In genomic region chr3:72847751-72848702, GRCh38 we compare ENCODE assay signal across 8 cellular contexts. TPM values are rescaled to one million over a fixed set of nuclear protein-coding genes. Genes with fewer than 3 reads are reported as not detected.
A peak's percentile ranks its signal among the peaks of the same experiment; 100 is the strongest.
DNase-seq lines count a peak whose midpoint lies in the region; ATAC-seq and TF ChIP-seq lines count a peak whose summit lies in the region.

SHQ1 (minus strand) TSS chr3:72848445; CDS start chr3:72848340, 105 bp downstream.

- peaks cover 37% of the 10 kb centered on the region for H3K4me1 ChIP-seq in CD4-positive, CD25-positive, alpha-beta regulatory T cell (ENCODE audit: control insufficient read depth, insufficient read depth, low read length, poor library complexity, severe bottlenecking)
- H3K4me1 ChIP-seq in duodenal mucosa (ENCODE audit: control insufficient read depth in 1 of 2, insufficient read depth in 2 of 2, low read length in 2 of 2) (peaks cover 21 to 28% of the 10 kb centered on the region in 2 donors), liver (ENCODE audit: control insufficient read depth in 4 of 4, insufficient read depth in 4 of 4, low read length in 3 of 4) (peaks cover 0 to 18% (median 17%) of the 10 kb centered on the region in 4 donors)

- peak; percentile 92 to 96 (median 92) for DNase-seq in CD4-positive, CD25-positive, alpha-beta regulatory T cell
- DNase-seq in NCI-H82 treated with DMSO at 0.1 percent for 48 hours (lab: John Stamatoyannopoulos, UW; ENCODE audit: unreplicated experiment), result peak; percentile 45
- peak; percentile 98 for DNase-seq in activated CD4-positive, alpha-beta T cell treated with anti-CD3 and anti-CD28 coated beads, Interleukin-2, amount 50 U/mL, for 48 hours
- DNase-seq in stimulated activated CD4-positive, alpha-beta T cell treated with anti-CD3 and anti-CD28 coated beads, Interleukin-4, amount 100 ng/mL, for 1 hour, result peak; percentile 95

- ATAC-seq in CD4-positive, CD25-positive, alpha-beta regulatory T cell (ENCODE audit: low read depth in 2 of 2), result peak; percentile 95 to 96
- peak; percentile 90 for ATAC-seq in GM19395 (IDR thresholded peaks at IDR 0.05; ENCODE audit: unreplicated experiment)
- ATAC-seq in HG03558 (IDR thresholded peaks at IDR 0.05; ENCODE audit: extremely low read depth, unreplicated experiment), result peak; percentile 59

- H3K9ac ChIP-seq in duodenal mucosa (ENCODE audit: low read depth in 1 of 2, low read length in 2 of 2) (peak within 1 kb of the TSS; percentile 76 to 77), liver (ENCODE audit: low read depth in 1 of 2, low read length in 2 of 2) (peak within 1 kb of the TSS; percentile 45 to 89)

- TF ChIP-seq RAD21 in liver (IDR thresholded peaks at IDR 0.05), result peak in 1 of 2 donors; percentile 21

- H3K36me3 Mint-ChIP-seq in CD4-positive, CD25-positive, alpha-beta regulatory T cell, result peaks cover 13% of the 10 kb centered on the region

- H3K4me3 ChIP-seq in CD4-positive, CD25-positive, alpha-beta regulatory T cell (ENCODE audit: low read depth, low read length), result peak within 1 kb of the TSS; percentile 96
- peak within 1 kb of the TSS; percentile 95 to 96 for H3K4me3 ChIP-seq in duodenal mucosa (ENCODE audit: low read depth in 1 of 2, low read length in 2 of 2)
- H3K4me3 ChIP-seq in liver (ENCODE audit: low read depth in 1 of 3, low read length in 3 of 3), result peak within 1 kb of the TSS; percentile 63 to 100 (median 100)

- no peaks in the 10 kb centered on the region for H3K9me3 ChIP-seq in CD4-positive, CD25-positive, alpha-beta regulatory T cell (ENCODE audit: control insufficient read depth in 2 of 2, low read length in 2 of 2)
- no peaks in the 10 kb centered on the region for H3K9me3 ChIP-seq in duodenal mucosa (ENCODE audit: control insufficient read depth in 1 of 2, low read length in 2 of 2)
- no peaks in the 10 kb centered on the region for H3K9me3 ChIP-seq in liver (ENCODE audit: control insufficient read depth in 4 of 4, low read length in 3 of 4)

- H3K27me3 ChIP-seq in CD4-positive, CD25-positive, alpha-beta regulatory T cell (ENCODE audit: control insufficient read depth, insufficient read depth, low read length), result no peaks in the 10 kb centered on the region
- H3K27me3 ChIP-seq in duodenal mucosa (ENCODE audit: control insufficient read depth in 1 of 2, insufficient read depth in 2 of 2, low read length in 2 of 2) (no peaks in the 10 kb centered on the region), liver (ENCODE audit: control insufficient read depth in 4 of 4, insufficient read depth in 4 of 4, low read length in 3 of 4) (no peaks in the 10 kb centered on the region)

- under 1% methylated on average over 86 of the region's 86 CpGs for WGBS in liver

- H3K27ac ChIP-seq in CD4-positive, CD25-positive, alpha-beta regulatory T cell (ENCODE audit: insufficient read depth, low read length, poor library complexity, severe bottlenecking), result peak within 1 kb of the TSS; percentile 64
- H3K27ac ChIP-seq in duodenal mucosa (ENCODE audit: low read depth, low read length), result peak within 1 kb of the TSS; percentile 15
- peak within 1 kb of the TSS; percentile 73 to 92 for H3K27ac ChIP-seq in liver (ENCODE audit: low read depth in 1 of 2, low read length in 2 of 2)

- H3K9me3 Mint-ChIP-seq in CD4-positive, CD25-positive, alpha-beta regulatory T cell, result peaks cover 0 to 2% (median 0%) of the 10 kb centered on the region in 7 donors

- H3K36me3 ChIP-seq in CD4-positive, CD25-positive, alpha-beta regulatory T cell (ENCODE audit: control insufficient read depth, insufficient read depth, low read length), result no peaks in the 10 kb centered on the region
- no peaks in the 10 kb centered on the region for H3K36me3 ChIP-seq in duodenal mucosa (ENCODE audit: control insufficient read depth in 1 of 2, insufficient read depth in 2 of 2, low read length in 2 of 2)
- H3K36me3 ChIP-seq in liver (ENCODE audit: control insufficient read depth in 4 of 4, insufficient read depth in 3 of 4, low read depth in 1 of 4, low read length in 3 of 4), result no peaks in the 10 kb centered on the region

- H3K4me1 Mint-ChIP-seq in CD4-positive, CD25-positive, alpha-beta regulatory T cell, result peaks cover 38 to 62% (median 49%) of the 10 kb centered on the region in 4 donors

- peaks cover 18% of the 10 kb centered on the region for H3K27me3 Mint-ChIP-seq in CD4-positive, CD25-positive, alpha-beta regulatory T cell

- peak within 1 kb of the TSS; percentile 76 to 92 (median 89) for H3K27ac Mint-ChIP-seq in CD4-positive, CD25-positive, alpha-beta regulatory T cell

- no peak for TF ChIP-seq CTCF in liver (IDR thresholded peaks at IDR 0.05; ENCODE audit: low read depth, low read length, missing input control)

- H3K4me3 Mint-ChIP-seq in CD4-positive, CD25-positive, alpha-beta regulatory T cell, result peak within 1 kb of the TSS; percentile 95 to 99 (median 97)

TF ChIP-seq in liver, 16 proteins besides CTCF, POLR2A, EP300 and RAD21:
- TF ChIP-seq NR2F2 (IDR thresholded peaks at IDR 0.05), result peak; percentile 19
- no peak for TF ChIP-seq FOXA2 (IDR thresholded peaks at IDR 0.05)
- no peak for TF ChIP-seq REST (IDR thresholded peaks at IDR 0.05)
- no peak for TF ChIP-seq RXRA (IDR thresholded peaks at IDR 0.05)
- peak; percentile 74 to 77 for TF ChIP-seq EGR1 (IDR thresholded peaks at IDR 0.05; ENCODE audit: low read depth in 2 of 2)
- no peak for TF ChIP-seq HNF4A (conservative IDR thresholded peaks at IDR 0.05)
- TF ChIP-seq, protein P1, sequence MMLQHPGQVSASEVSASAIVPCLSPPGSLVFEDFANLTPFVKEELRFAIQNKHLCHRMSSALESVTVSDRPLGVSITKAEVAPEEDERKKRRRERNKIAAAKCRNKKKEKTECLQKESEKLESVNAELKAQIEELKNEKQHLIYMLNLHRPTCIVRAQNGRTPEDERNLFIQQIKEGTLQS (IDR thresholded peaks at IDR 0.05), result no peak
- TF ChIP-seq JUND (IDR thresholded peaks at IDR 0.05), result no peak
- TF ChIP-seq TAF1 (conservative IDR thresholded peaks at IDR 0.05), result no peak
- TF ChIP-seq YY1 (IDR thresholded peaks at IDR 0.05), result peak; percentile 26
- TF ChIP-seq FOXA1 (IDR thresholded peaks at IDR 0.05), result no peak
- TF ChIP-seq SP1 (IDR thresholded peaks at IDR 0.05), result no peak
- no peak for TF ChIP-seq HNF4G (IDR thresholded peaks at IDR 0.05)
- no peak for TF ChIP-seq ZBTB33 (IDR thresholded peaks at IDR 0.05)
- peak; percentile 88 to 98 for TF ChIP-seq GABPA (IDR thresholded peaks at IDR 0.05 in 1 of 2, conservative IDR thresholded peaks at IDR 0.05 in 1 of 2)
- TF ChIP-seq, protein P2, sequence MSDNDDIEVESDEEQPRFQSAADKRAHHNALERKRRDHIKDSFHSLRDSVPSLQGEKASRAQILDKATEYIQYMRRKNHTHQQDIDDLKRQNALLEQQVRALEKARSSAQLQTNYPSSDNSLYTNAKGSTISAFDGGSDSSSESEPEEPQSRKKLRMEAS (IDR thresholded peaks at IDR 0.05), result peak; percentile 82
TF ChIP-seq in liver: peak in this region for 5.

RNA-seq across cellular contexts. Expression of gene SHQ1, which starts in this region (rescaled TPM):
- 14.6 TPM for total RNA-seq in CD4-positive, CD25-positive, alpha-beta regulatory T cell
- 10 to 100 TPM; 14.5 to 26.3 (median 21.2) TPM for polyA plus RNA-seq in CD4-positive, CD25-positive, alpha-beta regulatory T cell
- 1 to 10 TPM; 7.1 to 9.6 TPM for total RNA-seq in liver
- polyA plus RNA-seq in liver, result 1 to 10 TPM; 4.3 to 5.0 TPM

Comparison
In these comparisons a context has a peak if more than half of its experiments do, and no peak if none do; other contexts are left out.
1. Peak in every context shown above with its lines: DNase-seq, ATAC-seq, H3K4me3 ChIP-seq and H3K27ac ChIP-seq.
2. DNase-seq: peak in every context shown above with its lines; median percentile 98 in activated CD4-positive, alpha-beta T cell treated with anti-CD3 and anti-CD28 coated beads, Interleukin-2, amount 50 U/mL, for 48 hours; 95 in stimulated activated CD4-positive, alpha-beta T cell treated with anti-CD3 and anti-CD28 coated beads, Interleukin-4, amount 100 ng/mL, for 1 hour; 92 in CD4-positive, CD25-positive, alpha-beta regulatory T cell; 45 in NCI-H82 treated with DMSO at 0.1 percent for 48 hours.
3. H3K27ac ChIP-seq: peak in every context shown above with its lines; median percentile 82 in liver; 64 in CD4-positive, CD25-positive, alpha-beta regulatory T cell; 15 in duodenal mucosa.